8 cellular contexts compared by ENCODE assay signal in the genomic region with DNA sequence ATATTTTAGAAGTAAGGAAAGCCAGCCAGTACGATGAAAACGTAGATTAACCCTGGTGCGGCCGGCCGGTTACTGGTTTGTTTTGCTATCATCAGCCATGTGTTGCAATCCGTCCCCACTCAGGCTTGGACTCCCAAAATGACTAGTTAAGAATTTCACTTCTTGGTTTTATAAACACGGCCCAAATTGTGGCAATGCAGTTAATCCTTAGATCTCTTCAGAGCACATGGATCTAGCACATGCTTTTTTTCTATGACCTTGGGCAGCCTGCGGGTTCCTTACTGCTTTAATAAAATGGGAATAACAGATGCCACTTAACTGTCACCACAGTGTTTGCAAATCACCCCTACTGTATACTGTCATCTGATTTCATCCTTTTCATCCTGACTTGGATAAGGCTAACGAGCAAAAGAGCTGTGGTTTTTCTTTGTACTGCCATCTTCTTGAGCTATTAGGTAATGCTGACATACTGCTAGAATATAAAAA. TPM values are rescaled to one million over a fixed set of nuclear protein-coding genes. Genes with fewer than 3 reads are reported as not detected.
DNase-seq lines count a peak whose midpoint lies in the region; ATAC-seq and TF ChIP-seq lines count a peak whose summit lies in the region.

No MANE protein-coding gene starts in this region.

- no peak for TF ChIP-seq EP300 in esophagus muscularis mucosa (IDR thresholded peaks at IDR 0.05)

- H3K27me3 ChIP-seq in CD8-positive, alpha-beta T cell (ENCODE audit: insufficient read depth, low read length), result no peaks in the 10 kb centered on the region
- no peaks in the 10 kb centered on the region for H3K27me3 ChIP-seq in esophagus muscularis mucosa

- H3K4me1 ChIP-seq in CD8-positive, alpha-beta T cell (ENCODE audit: insufficient read depth, low read length), result peaks cover 74% of the 10 kb centered on the region
- H3K4me1 ChIP-seq in esophagus muscularis mucosa, result peaks cover 37 to 51% (median 50%) of the 10 kb centered on the region in 4 donors

- H3K4me3 ChIP-seq in CD8-positive, alpha-beta T cell (ENCODE audit: low read depth, low read length), result peak overlapping the region; percentile 85
- H3K4me3 ChIP-seq in esophagus muscularis mucosa, result peak overlapping the region; percentile 61 to 87 (median 76)

- peak overlapping the region; percentile 99 for H3K27ac Mint-ChIP-seq in CD8-positive, alpha-beta T cell
- H3K27ac Mint-ChIP-seq in HFFc6, result peak overlapping the region; percentile 88
- no peak overlapping the region for H3K27ac Mint-ChIP-seq in neural crest cell (ENCODE audit: unreplicated experiment)

- no peaks in the 10 kb centered on the region for H3K9me3 ChIP-seq in CD8-positive, alpha-beta T cell (ENCODE audit: low read length)
- no peaks in the 10 kb centered on the region for H3K9me3 ChIP-seq in esophagus muscularis mucosa

- 1% methylated on average over 9 of the region's 9 CpGs for WGBS in esophagus muscularis mucosa

- CTCF ChIA-PET in CD8-positive, alpha-beta T cell (lab: Charles Lee), result interaction anchor here (0.8 to 4.4 kb wide), 13 partner anchors 15 to 134 kb away, joined by 3 to 49 read pairs (median 5); partner anchors contain the start of gene GNPDA1

- H3K27ac ChIP-seq in CD8-positive, alpha-beta T cell (ENCODE audit: low read depth, low read length), result peak overlapping the region; percentile 95
- peak overlapping the region; percentile 92 to 98 (median 98) for H3K27ac ChIP-seq in esophagus muscularis mucosa (replicated peaks in 1 of 4)

- H3K36me3 Mint-ChIP-seq in CD8-positive, alpha-beta T cell, result peaks cover 37% of the 10 kb centered on the region
- H3K36me3 Mint-ChIP-seq in HFFc6 (ENCODE audit: low read depth), result peaks cover 5% of the 10 kb centered on the region
- peaks cover 4% of the 10 kb centered on the region for H3K36me3 Mint-ChIP-seq in neural crest cell (ENCODE audit: low read depth)

- H3K9me3 Mint-ChIP-seq in CD8-positive, alpha-beta T cell, result no peaks in the 10 kb centered on the region
- H3K9me3 Mint-ChIP-seq in HFFc6, result no peaks in the 10 kb centered on the region
- peaks cover 2% of the 10 kb centered on the region for H3K9me3 Mint-ChIP-seq in neural crest cell

- intact Hi-C loops in CD8-positive, alpha-beta T cell (cut with DNase I, micrococcal nuclease), result loop anchor here in 1 of 2 experiments (2.0 to 10.0 kb wide), 2 partner anchors 19 to 895 kb away; no protein-coding TSS in a partner anchor
- intact Hi-C loops in esophagus muscularis mucosa (cut with DNase I), result no loop called here

- POLR2A ChIA-PET in CD8-positive, alpha-beta T cell (lab: Charles Lee), result interaction anchor here (0.6 to 4.0 kb wide), 20 partner anchors 10 to 459 kb away, joined by 3 to 47 read pairs (median 4); partner anchors contain the start of genes FCHSD1, GNPDA1 and RNF14

- TF ChIP-seq CTCF in CD8-positive, alpha-beta T cell (IDR thresholded peaks at IDR 0.05), result no peak
- TF ChIP-seq CTCF in HFFc6 (IDR thresholded peaks at IDR 0.05), result peak; percentile 34
- no peak for TF ChIP-seq CTCF in esophagus muscularis mucosa (IDR thresholded peaks at IDR 0.05)
- no peak for TF ChIP-seq CTCF in neural crest cell (conservative IDR thresholded peaks at IDR 0.05)

- peak; percentile 6 for ATAC-seq in CD8-positive, alpha-beta T cell
- ATAC-seq in GM21528 (IDR thresholded peaks at IDR 0.05; ENCODE audit: low FRiP score, unreplicated experiment) (no peak), HG03432 (IDR thresholded peaks at IDR 0.05; ENCODE audit: unreplicated experiment) (no peak)

- peaks cover 74% of the 10 kb centered on the region for H3K4me1 Mint-ChIP-seq in CD8-positive, alpha-beta T cell (ENCODE audit: low read depth)
- H3K4me1 Mint-ChIP-seq in HFFc6 (ENCODE audit: low read depth) (peaks cover 33% of the 10 kb centered on the region), neural crest cell (peaks cover 27% of the 10 kb centered on the region)

- no peaks in the 10 kb centered on the region for H3K36me3 ChIP-seq in CD8-positive, alpha-beta T cell (ENCODE audit: insufficient read depth, low read length)
- H3K36me3 ChIP-seq in esophagus muscularis mucosa, result no peaks in the 10 kb centered on the region

- no peak for TF ChIP-seq POLR2A in esophagus muscularis mucosa (IDR thresholded peaks at IDR 0.05; ENCODE audit: low read depth)

- no peak for DNase-seq in CD8-positive, alpha-beta T cell
- DNase-seq in HFFc6 (peak; percentile 20), SW480 (ENCODE audit: low spot score) (peak; percentile 44), esophagus muscularis mucosa (ENCODE audit: extremely low spot score) (no peak), neural crest cell (ENCODE audit: low read depth, low spot score) (no peak), NCI-H1092 treated with DMSO at 0.1 percent for 48 hours (lab: John Stamatoyannopoulos, UW) (no peak)

- no peaks in the 10 kb centered on the region for H3K27me3 Mint-ChIP-seq in CD8-positive, alpha-beta T cell (ENCODE audit: low read depth)
- no peaks in the 10 kb centered on the region for H3K27me3 Mint-ChIP-seq in HFFc6 (ENCODE audit: insufficient read depth)
- no peaks in the 10 kb centered on the region for H3K27me3 Mint-ChIP-seq in neural crest cell (ENCODE audit: low read depth)

- peak overlapping the region; percentile 99 for H3K4me3 Mint-ChIP-seq in CD8-positive, alpha-beta T cell
- peak overlapping the region; percentile 97 for H3K4me3 Mint-ChIP-seq in HFFc6
- peak overlapping the region; percentile 95 for H3K4me3 Mint-ChIP-seq in neural crest cell

RNA-seq across cellular contexts. Expression of gene NDFIP1, which starts 1.5 kb away (rescaled TPM):
- 100 to 1,000 TPM; 156 to 167 TPM for total RNA-seq in CD8-positive, alpha-beta T cell
- 10 to 100 TPM; 57.7 to 69.9 (median 63.0) TPM for total RNA-seq in HFFc6 (2021; fragmentation: NEBNext Ultra II Directional; extraction: Animal tissue kit (Norgen Biotek cat#: 25700))
- total RNA-seq in esophagus muscularis mucosa (100 to 1,000 TPM in 2 of 4 donors, 10 to 100 TPM in 2; 57.8 to 169 (median 101) TPM), neural crest cell (43.4 and 43.6 TPM in 2 replicates)

Comparison
In these comparisons a context has a peak if more than half of its experiments do, and no peak if none do; other contexts are left out.
1. DNase-seq: peak in HFFc6 (single experiment) and SW480 (single experiment); none in CD8-positive, alpha-beta T cell (0 of 7), esophagus muscularis mucosa (single experiment), neural crest cell (single experiment) and NCI-H1092 treated with DMSO at 0.1 percent for 48 hours (single experiment).
2. Peak in every context shown above with its lines, with median percentiles within 50 percentile points of each other: H3K4me3 Mint-ChIP-seq.